In genomic region chr7:145860809-145861208, GRCh38 we compare ENCODE assay signal across 17 cellular contexts.
DNase-seq lines count a peak whose midpoint lies in the region; ATAC-seq and TF ChIP-seq lines count a peak whose summit lies in the region.
"Had no signal": no experiment of that assay in that cellular context is flagged by ENCODE, and none has a peak within 500 bp of the region (broad histone marks: within the 10 kb centered on the region; RNA-seq: fewer than 3 reads in every experiment).

No MANE protein-coding gene starts in this region.

- no peak overlapping the region for H3K27ac ChIP-seq in substantia nigra (ENCODE audit: low read depth, low read length, poor library complexity, severe bottlenecking)
- H3K27ac ChIP-seq in adrenal gland, result no peak overlapping the region
- no peak overlapping the region for H3K27ac ChIP-seq in tibial nerve
- H3K27ac ChIP-seq: 22Rv1, A549, C4-2B had no signal

- H3K4me1 ChIP-seq in adrenal gland (replicated peaks in 1 of 2), result no peaks in the 10 kb centered on the region
- no peaks in the 10 kb centered on the region for H3K4me1 ChIP-seq in tibial nerve
- H3K4me1 ChIP-seq: A549, Caco-2, HAP-1 had no signal

- H3K9me3 ChIP-seq in adrenal gland (replicated peaks in 1 of 3) (no peaks in the 10 kb centered on the region), tibial nerve (peaks cover 0 to 7% (median 0%) of the 10 kb centered on the region in 4 donors)
- H3K9me3 ChIP-seq: A549, HAP-1 had no signal

- H3K4me3 ChIP-seq in adrenal gland (no peak overlapping the region), tibial nerve (no peak overlapping the region)
- H3K4me3 ChIP-seq: A549, HAP-1 had no signal

- DNase-seq in substantia nigra (lab: John Stamatoyannopoulos, UW) (no peak), H4 (ENCODE audit: low spot score) (no peak), adrenal gland (no peak), tibial nerve (ENCODE audit: low spot score in 2 of 2) (no peak)
- DNase-seq: AML-193; Caco-2; CD4-positive, alpha-beta T cell; Kasumi-1; KG1 had no signal

- ATAC-seq in GM18511 (IDR thresholded peaks at IDR 0.05; ENCODE audit: unreplicated experiment) (peak; percentile 67), GM19452 (IDR thresholded peaks at IDR 0.05; ENCODE audit: unreplicated experiment) (peak; percentile 59), HG02759 (IDR thresholded peaks at IDR 0.05; ENCODE audit: unreplicated experiment) (peak; percentile 44), HG03354 (IDR thresholded peaks at IDR 0.05; ENCODE audit: poor library complexity, severe bottlenecking, unreplicated experiment) (peak; percentile 58)
- ATAC-seq: A549 had no signal

- TF ChIP-seq CTCF in adrenal gland (IDR thresholded peaks at IDR 0.05) (no peak), tibial nerve (IDR thresholded peaks at IDR 0.05) (no peak)

- no peaks in the 10 kb centered on the region for H3K36me3 ChIP-seq in adrenal gland (replicated peaks in 1 of 2)
- H3K36me3 ChIP-seq in tibial nerve, result no peaks in the 10 kb centered on the region
- H3K36me3 ChIP-seq: HAP-1 had no signal

- TF ChIP-seq EP300 in tibial nerve (IDR thresholded peaks at IDR 0.05), result no peak

- TF ChIP-seq POLR2A in adrenal gland (IDR thresholded peaks at IDR 0.05) (no peak), tibial nerve (IDR thresholded peaks at IDR 0.05) (no peak)

- intact Hi-C loops in adrenal gland (cut with DNase I), result no loop called here

- no peaks in the 10 kb centered on the region for H3K27me3 ChIP-seq in adrenal gland
- no peaks in the 10 kb centered on the region for H3K27me3 ChIP-seq in tibial nerve

- WGBS in adrenal gland, 4 donors, result 57 to 64% (median 62%) methylated on average over 1 of the region's 1 CpG
- WGBS in tibial nerve, 2 donors, result 59 to 64% methylated on average over 1 of the region's 1 CpG
